ENCODE assay signal across 31 cellular contexts in genomic region chr11:19026862-19027261, GRCh38. TPM values are rescaled to one million over a fixed set of nuclear protein-coding genes. Genes with fewer than 3 reads are reported as not detected.
"Had no signal": no experiment of that assay in that cellular context is flagged by ENCODE, and none has a peak within 500 bp of the region (broad histone marks: within the 10 kb centered on the region; RNA-seq: fewer than 3 reads in every experiment).

No MANE protein-coding gene starts in this region.

- H3K4me1 ChIP-seq: ascending aorta, gastroesophageal sphincter, lower lobe of right lung, right lobe of liver, stomach, thyroid gland, upper lobe of right lung had no signal

- H3K36me3 Mint-ChIP-seq: activated naive CD8-positive, alpha-beta T cell; natural killer cell had no signal

- DNase-seq: activated CD4-positive, alpha-beta T cell treated with anti-CD3 and anti-CD28 coated beads for 4 hours; activated CD4-positive, alpha-beta T cell treated with anti-CD3 and anti-CD28 coated beads, Interleukin-2, amount 50 U/mL, for 48 hours; activated CD4-positive, CD25-positive, alpha-beta regulatory T cell; activated CD8-positive, alpha-beta memory T cell treated with anti-CD3 and anti-CD28 coated beads for 24 hours; activated T-cell treated with anti-CD3 and anti-CD28 coated beads, Interleukin-2, amount 50 U/mL, for 1 hour; brain microvascular endothelial cell; caudate nucleus; cortex of kidney; hippocampal formation; kidney; lower lobe of right lung; mesenchymal stem cell; natural killer cell; posterior cingulate gyrus; right lobe of liver; stimulated activated CD4-positive, alpha-beta T cell treated with anti-CD3 and anti-CD28 coated beads, Interleukin-12 subunit alpha, Interleukin-12 subunit beta, amount 100 ng/mL, for 4 hours; stimulated activated CD4-positive, alpha-beta T cell treated with anti-CD3 and anti-CD28 coated beads, Interleukin-4, amount 100 ng/mL, for 1 hour; stomach; T-helper 1 cell; thyroid gland; upper lobe of right lung had no signal

- H3K4me3 ChIP-seq: ascending aorta, gastroesophageal sphincter, lower lobe of right lung, right lobe of liver, stomach, thyroid gland, upper lobe of right lung had no signal

- H3K27me3 ChIP-seq: ascending aorta, brain microvascular endothelial cell, right lobe of liver, stomach, thyroid gland had no signal

- H3K4me3 Mint-ChIP-seq: activated naive CD8-positive, alpha-beta T cell; natural killer cell; T-helper 2 cell treated with Interferon-gamma antibody and Interleukin-4, amounts not matched to agents 5 μg/mL and 100 μg/mL, for 36 hours had no signal

- H3K9me3 ChIP-seq: ascending aorta, gastroesophageal sphincter, lower lobe of right lung, right lobe of liver, stomach, thyroid gland, upper lobe of right lung had no signal

- H3K27ac Mint-ChIP-seq: activated naive CD8-positive, alpha-beta T cell; activated T-helper 2 cell treated with anti-CD3 and anti-CD28 coated beads, Interferon-gamma antibody, Interleukin-2, Interleukin-4, amounts not matched to agents 10 μg/mL and 5 μg/mL and 100 μg/mL, durations not matched to agents 14 hours and 24 hours and 36 hours; natural killer cell; T-helper 2 cell treated with Interferon-gamma antibody and Interleukin-4, amounts not matched to agents 5 μg/mL and 100 μg/mL, for 36 hours had no signal

- H3K36me3 ChIP-seq: ascending aorta, brain microvascular endothelial cell, gastroesophageal sphincter, lower lobe of right lung, right lobe of liver, stomach, thyroid gland, upper lobe of right lung had no signal

- ATAC-seq: gastroesophageal sphincter, lower lobe of right lung, natural killer cell, right lobe of liver, upper lobe of right lung had no signal

- H3K27ac ChIP-seq: ascending aorta, brain microvascular endothelial cell, gastroesophageal sphincter, lower lobe of right lung, right lobe of liver, stomach, thyroid gland, upper lobe of right lung had no signal

- H3K9me3 Mint-ChIP-seq: activated T-helper 2 cell treated with anti-CD3 and anti-CD28 coated beads, Interferon-gamma antibody, Interleukin-2, Interleukin-4, amounts not matched to agents 10 μg/mL and 5 μg/mL and 100 μg/mL, durations not matched to agents 14 hours and 24 hours and 36 hours; natural killer cell had no signal

RNA-seq across cellular contexts. Expression of gene MRGPRX2, which starts 33.7 kb away (rescaled TPM):
- total RNA-seq: activated T-helper 2 cell treated with anti-CD3 and anti-CD28 coated beads, Interferon-gamma antibody, Interleukin-2, Interleukin-4, amounts not matched to agents 10 μg/mL and 5 μg/mL and 100 μg/mL, durations not matched to agents 14 hours and 24 hours and 36 hours; ascending aorta; chondrocyte; endothelial cell of umbilical vein; fibroblast of lung; fibroblast of villous mesenchyme; lower lobe of right lung; right lobe of liver; skeletal muscle tissue; stomach; thyroid gland; upper lobe of right lung had no signal
- polyA plus RNA-seq: endothelial cell of umbilical vein, fibroblast of lung, stomach had no signal
